In genomic region chr7:134605978-134606923, GRCh38 we compare ENCODE assay signal across 8 cellular contexts. TPM values are rescaled to one million over a fixed set of nuclear protein-coding genes. Genes with fewer than 3 reads are reported as not detected.
DNase-seq lines count a peak whose midpoint lies in the region; ATAC-seq and TF ChIP-seq lines count a peak whose summit lies in the region.

No MANE protein-coding gene starts in this region.

- no peak overlapping the region for H3K27ac ChIP-seq in Panc1 (ENCODE audit: low read length)
- H3K27ac ChIP-seq in neural progenitor cell, result no peak overlapping the region
- no peak overlapping the region for H3K27ac ChIP-seq in substantia nigra (ENCODE audit: low read depth, low read length, poor library complexity, severe bottlenecking)

- no TSS peak for BruUV-seq in Panc1 (replicated peaks; lab: Mats Ljungman, UMichigan)

- no peaks in the 10 kb centered on the region for H3K36me3 Mint-ChIP-seq in neural progenitor cell

- in situ Hi-C loops in Panc1 (cut with HindIII; ENCODE audit: low pct_unique_long_range_greater_than_20kb, low sequenced_read_pairs), result no loop called here

- H3K4me2 ChIP-seq in neural progenitor cell, result no peak overlapping the region

- peak; percentile 37 to 47 for DNase-seq in AML-193 (lab: John Stamatoyannopoulos, UW)
- peak; percentile 41 for DNase-seq in HK-2 (ENCODE audit: unreplicated experiment)
- DNase-seq in Panc1 (ENCODE audit: low read depth, low spot score), result no peak
- DNase-seq in activated T-helper 1 cell treated with Interleukin-2 at 50 U/mL for 16 hours (ENCODE audit: low read depth), result peak; percentile 24
- peak; percentile 83 for DNase-seq in fibroblast of pulmonary artery (ENCODE audit: low read depth)
- DNase-seq in neural progenitor cell (ENCODE audit: low spot score), result peak; percentile 75
- DNase-seq in substantia nigra (lab: John Stamatoyannopoulos, UW), result peak in 43 of 49 donors; percentile 3 to 78 (median 40)

- intact Hi-C loops in Panc1 (cut with micrococcal nuclease; ENCODE audit: unreplicated experiment), result loop anchor here (1.0 to 2.0 kb wide), 2 partner anchors 89 to 174 kb away; no protein-coding TSS in a partner anchor

- H3K27me3 Mint-ChIP-seq in neural progenitor cell (ENCODE audit: insufficient read depth, low read depth), result peaks cover 3% of the 10 kb centered on the region

- peaks cover 2% of the 10 kb centered on the region; the same call in 1 of the 2 replicates for H3K27me3 ChIP-seq in Panc1 (ENCODE audit: control insufficient read depth, insufficient read depth, low read length)
- H3K27me3 ChIP-seq in neural progenitor cell, result peaks cover 4% of the 10 kb centered on the region

- POLR2A ChIA-PET in Panc1 (lab: Charles Lee), result no interaction called here

- no peaks in the 10 kb centered on the region for H3K79me2 ChIP-seq in neural progenitor cell (ENCODE audit: low read depth)

- H3K9me3 ChIP-seq in Panc1 (ENCODE audit: control insufficient read depth, insufficient read depth, low read depth, low read length), result no peaks in the 10 kb centered on the region
- H3K9me3 ChIP-seq in neural progenitor cell (ENCODE audit: low read depth), result no peaks in the 10 kb centered on the region

- no peaks in the 10 kb centered on the region for H3F3A ChIP-seq in neural progenitor cell (ENCODE audit: low read depth)

- no peak overlapping the region for H3K27ac Mint-ChIP-seq in neural progenitor cell

- no peak overlapping the region for H2AFZ ChIP-seq in neural progenitor cell (replicated peaks)

- no peak overlapping the region for H3K9ac ChIP-seq in neural progenitor cell

- peak; percentile 85 for ATAC-seq in GM19035 (IDR thresholded peaks at IDR 0.05; ENCODE audit: unreplicated experiment)
- ATAC-seq in Panc1, result peak; percentile 97

- H3K36me3 ChIP-seq in Panc1 (ENCODE audit: control insufficient read depth, insufficient read depth, low read length), result no peaks in the 10 kb centered on the region
- no peaks in the 10 kb centered on the region for H3K36me3 ChIP-seq in neural progenitor cell

- H3K4me1 ChIP-seq in Panc1 (ENCODE audit: control insufficient read depth, insufficient read depth, low read length) (no peaks in the 10 kb centered on the region), neural progenitor cell (peaks cover 10% of the 10 kb centered on the region)

- H3K9me3 Mint-ChIP-seq in neural progenitor cell, result no peaks in the 10 kb centered on the region

- no peak overlapping the region for H3K4me3 Mint-ChIP-seq in neural progenitor cell

- TF ChIP-seq CTCF in Panc1 (IDR thresholded peaks at IDR 0.05) (peak; percentile 94), fibroblast of pulmonary artery (IDR thresholded peaks at IDR 0.05; ENCODE audit: low read length, missing control alignments) (peak; percentile 91), neural progenitor cell (IDR thresholded peaks at IDR 0.05) (peak; percentile 97)

- H3K4me3 ChIP-seq in Panc1 (ENCODE audit: low read depth in 2 of 2, low read length in 2 of 2) (no peak overlapping the region), fibroblast of pulmonary artery (replicated peaks; ENCODE audit: low read depth, low read length) (no peak overlapping the region), neural progenitor cell (no peak overlapping the region)

- H3K4me1 Mint-ChIP-seq in neural progenitor cell, result peaks cover 3% of the 10 kb centered on the region

- no peaks in the 10 kb centered on the region for H4K20me1 ChIP-seq in neural progenitor cell (ENCODE audit: low read depth)

- CTCF ChIA-PET in Panc1 (lab: Charles Lee), result interaction anchor here (0.6 kb wide), 1 partner anchor 173 kb away, joined by 6 read pairs; no protein-coding TSS in a partner anchor

RNA-seq across cellular contexts. Expression of gene BPGM, which starts 40.4 kb away (rescaled TPM):
- total RNA-seq in Panc1 (2021; ENCODE audit: unreplicated experiment) (10.7 TPM), neural progenitor cell (ENCODE audit: low replicate concordance) (25.5 and 49.7 TPM in 2 replicates)
- 8.6 TPM for polyA plus RNA-seq in Panc1 (2012; ENCODE audit: insufficient read length)

RNA-seq across cellular contexts. Expression of gene AKR1B15, which starts 57.3 kb away (rescaled TPM):
- not detected for total RNA-seq in Panc1 (2021; ENCODE audit: unreplicated experiment)
- not detected for polyA plus RNA-seq in Panc1 (2012; ENCODE audit: insufficient read length)
- total RNA-seq in neural progenitor cell (ENCODE audit: low replicate concordance), result not detected in 2 replicates
